In genomic region chr22:42519544-42520237, GRCh38 we compare ENCODE assay signal across 8 cellular contexts. TPM values are rescaled to one million over a fixed set of nuclear protein-coding genes. Genes with fewer than 3 reads are reported as not detected.
DNase-seq lines count a peak whose midpoint lies in the region; ATAC-seq and TF ChIP-seq lines count a peak whose summit lies in the region.

Gene RRP7A (minus strand): TSS chr22:42519796. CDS start chr22:42519786, 10 bp downstream.

- ATAC-seq in GM18909 (IDR thresholded peaks at IDR 0.05; ENCODE audit: poor library complexity, unreplicated experiment) = peak; percentile 73
- peak; percentile 87 for ATAC-seq in HG03432 (IDR thresholded peaks at IDR 0.05; ENCODE audit: unreplicated experiment)
- ATAC-seq in mucosa of descending colon = peak; percentile 97

- H3K4me3 ChIP-seq in OCI-LY3 (ENCODE audit: low read length) = peak within 1 kb of the TSS; percentile 92
- H3K4me3 ChIP-seq in mucosa of descending colon = peak within 1 kb of the TSS; percentile 90

- H4K20me1 ChIP-seq in OCI-LY3 (ENCODE audit: insufficient read depth, low read length) = 0 out of 2 replicates have a peak, but pooled peaks cover 6% of the 10 kb centered on the region

- intact Hi-C loops in mucosa of descending colon (cut with DNase I, micrococcal nuclease) = no loop called here

- H3K79me2 ChIP-seq in OCI-LY3 (ENCODE audit: low read length) = peaks cover 41% of the 10 kb centered on the region

- H3K27me3 ChIP-seq in OCI-LY3 (ENCODE audit: low read depth, low read length) = no peaks in the 10 kb centered on the region

- peak within 1 kb of the TSS; percentile 61 for H3K27ac ChIP-seq in OCI-LY3 (ENCODE audit: low read length)
- H3K27ac ChIP-seq in epithelial cell of prostate = peak within 1 kb of the TSS; percentile 58

- TF ChIP-seq CTCF in OCI-LY3 (IDR thresholded peaks at IDR 0.05; ENCODE audit: low read depth, low read length) (no peak), mucosa of descending colon (IDR thresholded peaks at IDR 0.05) (no peak)

- peak; percentile 43 to 53 for DNase-seq in AML-193 (lab: John Stamatoyannopoulos, UW)
- peak; percentile 78 for DNase-seq in activated T-cell treated with anti-CD3 and anti-CD28 coated beads for 4 hours
- no peak for DNase-seq in epithelial cell of prostate (ENCODE audit: low read depth, low spot score)
- peak; percentile 88 to 92 (median 92) for DNase-seq in mucosa of descending colon
- DNase-seq in stimulated activated CD8-positive, alpha-beta memory T cell treated with anti-CD3 and anti-CD28 coated beads, Interleukin-2, amount 100 ng/mL, for 48 hours (ENCODE audit: low read depth in 2 of 2) = peak; percentile 77 to 83

- peak within 1 kb of the TSS; percentile 87 for H3K4me2 ChIP-seq in OCI-LY3 (ENCODE audit: low read length)

- H3K9ac ChIP-seq in OCI-LY3 (ENCODE audit: low read length) = peak within 1 kb of the TSS; percentile 94

- H3K9me3 ChIP-seq in OCI-LY3 (ENCODE audit: insufficient read depth, low read length) (no peaks in the 10 kb centered on the region), mucosa of descending colon (no peaks in the 10 kb centered on the region)

- H3K36me3 ChIP-seq in OCI-LY3 (replicated peaks; ENCODE audit: low read depth, low read length) = peaks cover 4% of the 10 kb centered on the region
- peaks cover 5% of the 10 kb centered on the region for H3K36me3 ChIP-seq in mucosa of descending colon (ENCODE audit: low read depth)

- peak within 1 kb of the TSS; percentile 60; the same call in 1 of the 2 replicates for H2AFZ ChIP-seq in OCI-LY3 (ENCODE audit: low read depth, low read length)

- H3K4me1 ChIP-seq in OCI-LY3 (ENCODE audit: low read length) (peaks cover 5% of the 10 kb centered on the region), mucosa of descending colon (ENCODE audit: low read depth) (peaks cover 12% of the 10 kb centered on the region)

RNA-seq across cellular contexts. Expression of gene RRP7A, which starts in this region (rescaled TPM):
- total RNA-seq in mucosa of descending colon = 10 to 100 TPM; 32.2 to 37.0 (median 32.4) TPM
